1 cellular context compared by ENCODE assay signal in genomic region chr10:71638577-71639411, GRCh38.
TF ChIP-seq lines count a peak whose summit lies in the region.

No MANE protein-coding gene starts in this region.

TF ChIP-seq in GM23338, 12 proteins besides CTCF, POLR2A, EP300 and RAD21 (continued from another document):
- TF ChIP-seq ZNF462 (CRISPR knock-in tag; IDR thresholded peaks at IDR 0.05) (no peak), STAT1 (IDR thresholded peaks at IDR 0.05; ENCODE audit: unreplicated experiment) (no peak), NANOG (IDR thresholded peaks at IDR 0.05; ENCODE audit: borderline replicate concordance) (no peak), CREB1 (CRISPR knock-in tag; IDR thresholded peaks at IDR 0.05; ENCODE audit: low read depth) (no peak), EZH2 (IDR thresholded peaks at IDR 0.05; ENCODE audit: low read depth, unreplicated experiment) (no peak)
